ENCODE assay signal across 25 cellular contexts in the genomic region with DNA sequence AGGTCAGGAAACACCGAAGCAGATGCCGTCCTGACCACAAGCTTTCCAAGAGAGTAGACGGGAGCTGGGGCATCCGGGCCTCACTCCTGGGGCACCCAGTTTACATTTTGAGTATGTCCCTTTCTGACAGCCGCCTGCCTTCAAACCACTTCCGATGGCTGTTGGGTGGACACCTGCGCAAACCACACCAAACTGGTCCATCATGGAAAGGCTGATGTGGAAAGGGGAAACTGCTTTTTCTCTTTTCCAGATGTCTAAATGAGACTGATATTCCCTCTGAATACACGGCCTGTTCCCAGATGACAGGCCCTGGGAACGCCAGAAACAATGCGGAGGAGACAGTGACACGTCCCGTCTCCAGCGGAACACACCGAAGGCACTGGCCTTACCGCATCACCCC.
"Had no signal": no experiment of that assay in that cellular context is flagged by ENCODE, and none has a peak within 500 bp of the region (broad histone marks: within the 10 kb centered on the region; RNA-seq: fewer than 3 reads in every experiment).

No MANE protein-coding gene starts in this region.

- H3K27me3 ChIP-seq: colonic mucosa, foreskin keratinocyte, gastrocnemius medialis had no signal

- FAIRE-seq: colon, endometrium, endothelial cell of umbilical vein, frontal cortex had no signal

- H3K9me3 Mint-ChIP-seq: dendritic cell treated with granulocyte-macrophage colony-stimulating factor and Interleukin-4, amounts not matched to agents 40 ng/mL and 50 ng/mL, for 4 days; effector memory CD8-positive, alpha-beta T cell; endodermal cell had no signal

- H3K4me3 ChIP-seq: colonic mucosa, coronary artery, dorsolateral prefrontal cortex, esophagus muscularis mucosa, esophagus squamous epithelium, gastrocnemius medialis, gastroesophageal sphincter had no signal

- ATAC-seq: effector memory CD8-positive, alpha-beta T cell; foreskin keratinocyte; gastrocnemius medialis; gastroesophageal sphincter had no signal

- H3K27ac Mint-ChIP-seq: dendritic cell treated with granulocyte-macrophage colony-stimulating factor and Interleukin-4, amounts not matched to agents 40 ng/mL and 50 ng/mL, for 4 days; effector memory CD8-positive, alpha-beta T cell; endodermal cell had no signal

- H3K4me1 ChIP-seq: colonic mucosa, esophagus muscularis mucosa, esophagus squamous epithelium, foreskin keratinocyte, gastrocnemius medialis, gastroesophageal sphincter had no signal

- H3K4me3 Mint-ChIP-seq: dendritic cell treated with granulocyte-macrophage colony-stimulating factor and Interleukin-4, amounts not matched to agents 40 ng/mL and 50 ng/mL, for 4 days; effector memory CD8-positive, alpha-beta T cell; endodermal cell had no signal

- H3K9me3 ChIP-seq: colonic mucosa, esophagus muscularis mucosa, esophagus squamous epithelium, gastrocnemius medialis, gastroesophageal sphincter had no signal

- H3K27me3 Mint-ChIP-seq: dendritic cell treated with granulocyte-macrophage colony-stimulating factor and Interleukin-4, amounts not matched to agents 40 ng/mL and 50 ng/mL, for 4 days had no signal

- H3K27ac ChIP-seq: colonic mucosa, coronary artery, dorsolateral prefrontal cortex, epithelial cell of prostate, esophagus muscularis mucosa, esophagus squamous epithelium, foreskin keratinocyte, gastrocnemius medialis, gastroesophageal sphincter had no signal

- H3K36me3 ChIP-seq: colonic mucosa, esophagus muscularis mucosa, esophagus squamous epithelium, gastrocnemius medialis, gastroesophageal sphincter had no signal

- DNase-seq: colonic mucosa; cortex of kidney; dermis blood vessel endothelial cell; dorsolateral prefrontal cortex; effector CD4-positive, alpha-beta T cell; effector CD8-positive, alpha-beta T cell; effector memory CD4-positive, alpha-beta T cell; effector memory CD8-positive, alpha-beta T cell; endodermal cell; erythroblast; esophagus squamous epithelium; foreskin fibroblast; foreskin keratinocyte; foreskin melanocyte; gastrocnemius medialis; glutamatergic neuron had no signal

- H3K4me1 Mint-ChIP-seq: endodermal cell had no signal
